Comparison of ENCODE assay signal across 11 cellular contexts in genomic region chr6:156451088-156451487, GRCh38.
"Had no signal": no experiment of that assay in that cellular context is flagged by ENCODE, and none has a peak within 500 bp of the region (broad histone marks: within the 10 kb centered on the region; RNA-seq: fewer than 3 reads in every experiment).

No MANE protein-coding gene starts in this region.

- H3K9ac ChIP-seq: GM23248 had no signal

- DNase-seq: GM23248, GOT3, H7, H9, HCEC 1CT, HFFc6 had no signal

- H3K36me3 ChIP-seq: HAP-1 had no signal

- H3K27ac ChIP-seq: GM23248 had no signal

- H3K9me3 ChIP-seq: HAP-1 had no signal

- H2AFZ ChIP-seq: GM23248, GM23338 had no signal

- H3K4me3 ChIP-seq: GM23248, GM23338, HAP-1 had no signal

- ATAC-seq: GM23338, HCT116 had no signal

- H3K4me2 ChIP-seq: GM23338 had no signal

- H3K4me1 ChIP-seq: HAP-1 had no signal

- FAIRE-seq: H1, H54 had no signal
